ENCODE assay signal across 11 cellular contexts in genomic region chr17:78125976-78126894, GRCh38. TPM values are rescaled to one million over a fixed set of nuclear protein-coding genes. Genes with fewer than 3 reads are reported as not detected.
DNase-seq lines count a peak whose midpoint lies in the region; ATAC-seq lines count a peak whose summit lies in the region.
"Had no signal": no experiment of that assay in that cellular context is flagged by ENCODE, and none has a peak within 500 bp of the region (broad histone marks: within the 10 kb centered on the region; RNA-seq: fewer than 3 reads in every experiment).

No MANE protein-coding gene starts in this region.

- CTCF ChIA-PET in activated CD4-positive, alpha-beta T cell treated with anti-CD3 and anti-CD28 coated beads for 36 hours (lab: Charles Lee), result interaction anchor here (0.6 to 2.5 kb wide), 5 partner anchors 11 to 1686 kb away, joined by 3 to 13 read pairs (median 6); no protein-coding TSS in a partner anchor

- H3K9me3 Mint-ChIP-seq in activated CD4-positive, alpha-beta T cell treated with anti-CD3 and anti-CD28 coated beads for 36 hours (ENCODE audit: low read depth), result no peaks in the 10 kb centered on the region
- H3K9me3 Mint-ChIP-seq in stimulated activated naive CD8-positive, alpha-beta T cell treated with anti-CD3 and anti-CD28 coated beads, Interleukin-15, amount 100 ng/mL, for 72 hours, result no peaks in the 10 kb centered on the region

- H3K36me3 ChIP-seq in SK-N-MC (ENCODE audit: insufficient read depth, low read length), result peaks cover 3% of the 10 kb centered on the region; the same call in 1 of the 2 replicates

- no peak overlapping the region for H3K9ac ChIP-seq in SK-N-MC (ENCODE audit: insufficient read length)

- peaks cover 48% of the 10 kb centered on the region for H3K36me3 Mint-ChIP-seq in activated CD4-positive, alpha-beta T cell treated with anti-CD3 and anti-CD28 coated beads for 36 hours (ENCODE audit: low read depth)

- DNase-seq in activated CD4-positive, alpha-beta T cell treated with anti-CD3 and anti-CD28 coated beads for 36 hours, result peak; percentile 31
- DNase-seq in activated CD4-positive, alpha-beta T cell treated with anti-CD3 and anti-CD28 coated beads, Interleukin-2, amount 50 U/mL, for 4 hours, result no peak
- DNase-seq in SK-N-MC (ENCODE audit: low read depth, low spot score) (no peak), left ventricle myocardium superior (peak; percentile 80), GOT3 (lab: John Stamatoyannopoulos, UW) (no peak), HK-2 (ENCODE audit: unreplicated experiment) (no peak), dermis blood vessel endothelial cell (no peak)
- no peak for DNase-seq in stimulated activated naive CD8-positive, alpha-beta T cell treated with anti-CD3 and anti-CD28 coated beads, Interleukin-15, amount 100 ng/mL, for 72 hours
- DNase-seq: NCI-H524 had no signal

- POLR2A ChIA-PET in activated CD4-positive, alpha-beta T cell treated with anti-CD3 and anti-CD28 coated beads for 36 hours (lab: Charles Lee), result interaction anchor here (1.0 to 1.4 kb wide), 2 partner anchors 8 to 14 kb away, joined by 3 read pairs; no protein-coding TSS in a partner anchor

- ATAC-seq in activated CD4-positive, alpha-beta T cell treated with anti-CD3 and anti-CD28 coated beads for 36 hours, result no peak
- ATAC-seq in left ventricle myocardium superior, result peak; percentile 51
- no peak for ATAC-seq in stimulated activated naive CD8-positive, alpha-beta T cell treated with anti-CD3 and anti-CD28 coated beads, Interleukin-15, amount 100 ng/mL, for 72 hours

- H3K4me1 Mint-ChIP-seq in activated CD4-positive, alpha-beta T cell treated with anti-CD3 and anti-CD28 coated beads for 36 hours, result peaks cover 64% of the 10 kb centered on the region
- H3K4me1 Mint-ChIP-seq in stimulated activated naive CD8-positive, alpha-beta T cell treated with anti-CD3 and anti-CD28 coated beads, Interleukin-15, amount 100 ng/mL, for 72 hours, result peaks cover 87% of the 10 kb centered on the region

- intact Hi-C loops in activated CD4-positive, alpha-beta T cell treated with anti-CD3 and anti-CD28 coated beads for 36 hours (cut with DNase I, micrococcal nuclease), result loop anchor here (5.0 to 10.0 kb wide), 2 partner anchors 664 to 671 kb away; no protein-coding TSS in a partner anchor
- intact Hi-C loops in left ventricle myocardium superior (cut with micrococcal nuclease), result no loop called here

- peak overlapping the region; percentile 94 for H3K4me3 Mint-ChIP-seq in activated CD4-positive, alpha-beta T cell treated with anti-CD3 and anti-CD28 coated beads for 36 hours
- peak overlapping the region; percentile 92 to 96 for H3K4me3 Mint-ChIP-seq in stimulated activated naive CD8-positive, alpha-beta T cell treated with anti-CD3 and anti-CD28 coated beads, Interleukin-15, amount 100 ng/mL, for 72 hours

- H3K27ac Mint-ChIP-seq in activated CD4-positive, alpha-beta T cell treated with anti-CD3 and anti-CD28 coated beads for 36 hours, result peak overlapping the region; percentile 79
- peak overlapping the region; percentile 33 to 48 for H3K27ac Mint-ChIP-seq in stimulated activated naive CD8-positive, alpha-beta T cell treated with anti-CD3 and anti-CD28 coated beads, Interleukin-15, amount 100 ng/mL, for 72 hours

- no peaks in the 10 kb centered on the region for H3K9me3 ChIP-seq in SK-N-MC (ENCODE audit: low read depth, low read length)
- H3K9me3 ChIP-seq: mucosa of descending colon had no signal

- H3K27ac ChIP-seq in SK-N-MC, result 0 out of 2 replicates have a peak overlapping the region, but pooled peaks have one; percentile 25

- H3K27me3 Mint-ChIP-seq in activated CD4-positive, alpha-beta T cell treated with anti-CD3 and anti-CD28 coated beads for 36 hours, result no peaks in the 10 kb centered on the region
- no peaks in the 10 kb centered on the region for H3K27me3 Mint-ChIP-seq in stimulated activated naive CD8-positive, alpha-beta T cell treated with anti-CD3 and anti-CD28 coated beads, Interleukin-15, amount 100 ng/mL, for 72 hours

- no peak overlapping the region for H3K4me3 ChIP-seq in SK-N-MC

RNA-seq across cellular contexts. Expression of gene TMC6, which starts 2.3 kb away (rescaled TPM):
- total RNA-seq in activated CD4-positive, alpha-beta T cell treated with anti-CD3 and anti-CD28 coated beads for 36 hours, result 100 to 1,000 TPM; 138 to 145 TPM
- total RNA-seq in left ventricle myocardium superior (69.2 TPM), dermis blood vessel endothelial cell (69.6 and 70.2 TPM in 2 replicates)

RNA-seq across cellular contexts. Expression of gene TMC8, which starts 4.3 kb away (rescaled TPM):
- 100 to 1,000 TPM; 123 to 139 TPM for total RNA-seq in activated CD4-positive, alpha-beta T cell treated with anti-CD3 and anti-CD28 coated beads for 36 hours
- total RNA-seq in left ventricle myocardium superior, result 1.5 TPM
- 0.14 and 0.34 TPM in 2 replicates for total RNA-seq in dermis blood vessel endothelial cell

RNA-seq across cellular contexts. Expression of gene C17orf99, which starts 19.9 kb away (rescaled TPM):
- total RNA-seq in activated CD4-positive, alpha-beta T cell treated with anti-CD3 and anti-CD28 coated beads for 36 hours, result not detected
- total RNA-seq in left ventricle myocardium superior, result not detected
- not detected in 2 replicates for total RNA-seq in dermis blood vessel endothelial cell
- total RNA-seq: epithelial cell of proximal tubule, mucosa of descending colon had no signal

RNA-seq across cellular contexts. Expression of gene SYNGR2, which starts 42.1 kb away (rescaled TPM):
- total RNA-seq in activated CD4-positive, alpha-beta T cell treated with anti-CD3 and anti-CD28 coated beads for 36 hours, result 10 to 100 TPM; 79.1 to 89.2 TPM
- total RNA-seq in left ventricle myocardium superior, result 120 TPM
- total RNA-seq in dermis blood vessel endothelial cell, result 48.0 and 54.0 TPM in 2 replicates

Comparison
In these comparisons a context has a peak if more than half of its experiments do, and no peak if none do; other contexts are left out.
1. DNase-seq: peak in activated CD4-positive, alpha-beta T cell treated with anti-CD3 and anti-CD28 coated beads for 36 hours (single experiment) and left ventricle myocardium superior (single experiment); none in activated CD4-positive, alpha-beta T cell treated with anti-CD3 and anti-CD28 coated beads, Interleukin-2, amount 50 U/mL, for 4 hours (0 of 2), SK-N-MC (single experiment), stimulated activated naive CD8-positive, alpha-beta T cell treated with anti-CD3 and anti-CD28 coated beads, Interleukin-15, amount 100 ng/mL, for 72 hours (0 of 2), GOT3 (single experiment), HK-2 (single experiment) and dermis blood vessel endothelial cell (single experiment).
2. RNA of gene TMC8, which starts 4.3 kb away (total RNA-seq): 123 to 139 TPM in activated CD4-positive, alpha-beta T cell treated with anti-CD3 and anti-CD28 coated beads for 36 hours; 1.5 TPM in left ventricle myocardium superior (single experiment) and 0.14 to 0.34 TPM in dermis blood vessel endothelial cell; every median in the first group is over 10 times any median in the second.